ENCODE assay signal across 19 cellular contexts in the genomic region with DNA sequence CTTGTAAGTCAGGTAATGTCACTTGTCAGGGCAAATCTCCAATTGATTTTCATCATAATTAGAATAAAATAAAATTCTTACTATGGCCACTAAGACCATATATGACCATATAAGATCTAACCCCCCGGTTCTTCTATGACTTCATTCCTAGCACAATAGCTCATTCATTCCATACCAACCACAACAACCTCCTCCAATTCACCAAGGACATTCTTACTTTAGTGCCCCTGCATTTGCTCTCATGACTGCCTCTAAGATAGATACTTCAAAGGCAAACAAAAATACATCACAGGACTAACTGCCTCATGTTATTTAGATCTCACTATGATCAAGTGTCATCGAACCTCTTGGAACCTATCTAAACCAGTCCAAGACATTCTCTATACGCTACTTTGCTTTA.
A peak's percentile ranks its signal among the peaks of the same experiment; 100 is the strongest.
DNase-seq lines count a peak whose midpoint lies in the region; ATAC-seq, FAIRE-seq and TF ChIP-seq lines count a peak whose summit lies in the region.
"Had no signal": no experiment of that assay in that cellular context is flagged by ENCODE, and none has a peak within 500 bp of the region (broad histone marks: within the 10 kb centered on the region; RNA-seq: fewer than 3 reads in every experiment).

No MANE protein-coding gene starts in this region.

- intact Hi-C loops in HepG2 (cut with micrococcal nuclease; ENCODE audit: unreplicated experiment): no loop called here
- intact Hi-C loops in right lobe of liver (cut with DNase I): no loop called here

- H3K4me1 Mint-ChIP-seq in astrocyte (ENCODE audit: low read depth, unreplicated experiment): peaks cover 26% of the 10 kb centered on the region

- H3K4me1 ChIP-seq in HepG2 (ENCODE audit: insufficient read depth, low read length): no peaks in the 10 kb centered on the region
- H3K4me1 ChIP-seq in right lobe of liver: no peaks in the 10 kb centered on the region
- H3K4me1 ChIP-seq in astrocyte (ENCODE audit: insufficient read depth, low read length): peaks cover 11% of the 10 kb centered on the region
- H3K4me1 ChIP-seq: prostate gland had no signal

- H3K27me3 Mint-ChIP-seq in astrocyte (ENCODE audit: low read depth, unreplicated experiment): no peaks in the 10 kb centered on the region
- H3K27me3 Mint-ChIP-seq: activated naive CD4-positive, alpha-beta T cell treated with anti-CD3 and anti-CD28 coated beads, Interleukin-2, amount 50 U/mL, for 24 hours had no signal

- no peaks in the 10 kb centered on the region for H3K27me3 ChIP-seq in HepG2 (ENCODE audit: control insufficient read depth in 1 of 2, insufficient read depth in 2 of 2, low read length in 2 of 2)
- H3K27me3 ChIP-seq in right lobe of liver: no peaks in the 10 kb centered on the region
- no peaks in the 10 kb centered on the region for H3K27me3 ChIP-seq in astrocyte (ENCODE audit: insufficient read depth, low read length)
- H3K27me3 ChIP-seq: MG63 had no signal

- BruUV-seq in HepG2 (replicated peaks; lab: Mats Ljungman, UMichigan): no TSS peak

- FAIRE-seq in HepG2 (lab: Jason Lieb, UNC) (no peak), astrocyte (lab: Jason Lieb, UNC) (peak; percentile 76)
- FAIRE-seq: A549, endometrium, kidney had no signal

- TF ChIP-seq EP300 in HepG2 (IDR thresholded peaks at IDR 0.05; ENCODE audit: low read depth in 2 of 2, low read length in 2 of 2) (no peak), HepG2 (CRISPR knock-in tag; IDR thresholded peaks at IDR 0.05; ENCODE audit: borderline replicate concordance) (no peak)

- no peak overlapping the region for H3K4me3 Mint-ChIP-seq in astrocyte (ENCODE audit: unreplicated experiment)
- H3K4me3 Mint-ChIP-seq: activated naive CD4-positive, alpha-beta T cell treated with anti-CD3 and anti-CD28 coated beads, Interleukin-2, amount 50 U/mL, for 24 hours had no signal

- TF ChIP-seq RAD21 in HepG2 (CRISPR knock-in tag; IDR thresholded peaks at IDR 0.05): no peak

- H4K20me1 ChIP-seq in HepG2 (ENCODE audit: insufficient read depth, low read length) (no peaks in the 10 kb centered on the region), astrocyte (ENCODE audit: insufficient read depth, low read length) (no peaks in the 10 kb centered on the region)

- H3K4me3 ChIP-seq in HepG2 (replicated peaks in 1 of 3; ENCODE audit: insufficient read depth in 1 of 3, low read depth in 2 of 3, low read length in 3 of 3) (no peak overlapping the region), right lobe of liver (no peak overlapping the region), astrocyte (ENCODE audit: insufficient read depth, low read depth, low read length) (no peak overlapping the region)
- H3K4me3 ChIP-seq: A549, MG63, prostate gland had no signal

- 83% methylated on average over 3 of the region's 3 CpGs for WGBS in HepG2 (ENCODE audit: low lambda C conversion rate)
- 95% methylated on average over 3 of the region's 3 CpGs for WGBS in right lobe of liver (ENCODE audit: insufficient coverage, low coverage, low lambda C conversion rate, missing lambda C conversion rate)

- H3K36me3 Mint-ChIP-seq in astrocyte (ENCODE audit: low read depth, unreplicated experiment): peaks cover 9% of the 10 kb centered on the region

- peaks cover 2% of the 10 kb centered on the region for H3K9me3 Mint-ChIP-seq in astrocyte (ENCODE audit: unreplicated experiment)
- H3K9me3 Mint-ChIP-seq: activated naive CD4-positive, alpha-beta T cell treated with anti-CD3 and anti-CD28 coated beads, Interleukin-2, amount 50 U/mL, for 24 hours had no signal

- no peak for TF ChIP-seq CTCF in HepG2 (CRISPR knock-in tag; IDR thresholded peaks at IDR 0.05)
- TF ChIP-seq CTCF in right lobe of liver (IDR thresholded peaks at IDR 0.05): no peak
- no peak for TF ChIP-seq CTCF in astrocyte (IDR thresholded peaks at IDR 0.05; ENCODE audit: insufficient read depth, low read depth, low read length)

- H3K27ac ChIP-seq in HepG2 (ENCODE audit: extremely low read length, insufficient read depth, low read length) (no peak overlapping the region), right lobe of liver (no peak overlapping the region), astrocyte (ENCODE audit: low read depth, low read length) (peak overlapping the region; percentile 53)
- H3K27ac ChIP-seq: A549, prostate gland had no signal

- DNase-seq in HepG2 (ENCODE audit: low spot score): peak; percentile 55
- no peak for DNase-seq in right lobe of liver
- DNase-seq in astrocyte (ENCODE audit: low read depth): peak; percentile 83
- DNase-seq in iris pigment epithelial cell (ENCODE audit: low read depth): peak; percentile 85
- no peak for DNase-seq in activated CD4-positive, alpha-beta T cell treated with anti-CD3 and anti-CD28 coated beads, Interleukin-2, amount 50 U/mL, for 1 hour
- no peak for DNase-seq in NCI-H2196 treated with DMSO at 0.1 percent for 48 hours (lab: John Stamatoyannopoulos, UW; ENCODE audit: unreplicated experiment)
- no peak for DNase-seq in HT-29 (ENCODE audit: low spot score)
- DNase-seq: activated T-cell treated with anti-CD3 and anti-CD28 coated beads for 4 hours; central memory CD4-positive, alpha-beta T cell; kidney; MG63; NCI-H1930; NCI-H774; stimulated activated CD4-positive, alpha-beta T cell treated with anti-CD3 and anti-CD28 coated beads, Interleukin-15, amount 100 ng/mL, for 24 hours had no signal

- ATAC-seq in HepG2 (no peak; the same call in 2 of the 3 replicates), right lobe of liver (no peak), GM21526 (IDR thresholded peaks at IDR 0.05; ENCODE audit: low FRiP score, unreplicated experiment) (no peak)
- ATAC-seq: A549 had no signal

- H3K27ac Mint-ChIP-seq in astrocyte (ENCODE audit: unreplicated experiment): peak overlapping the region; percentile 96
- H3K27ac Mint-ChIP-seq: activated naive CD4-positive, alpha-beta T cell treated with anti-CD3 and anti-CD28 coated beads, Interleukin-2, amount 50 U/mL, for 24 hours had no signal

- no peak overlapping the region for H3K4me2 ChIP-seq in HepG2 (ENCODE audit: low read depth, low read length)
- H3K4me2 ChIP-seq in astrocyte (ENCODE audit: low read length): peak overlapping the region; percentile 28
- H3K4me2 ChIP-seq: A549 had no signal

- no peak for TF ChIP-seq POLR2A in HepG2 (IDR thresholded peaks at IDR 0.05; ENCODE audit: insufficient read depth in 1 of 2, low read depth in 2 of 2, low read length in 2 of 2)
- no peak for TF ChIP-seq POLR2A in right lobe of liver (IDR thresholded peaks at IDR 0.05)

- CTCF ChIA-PET in HepG2 (lab: Yijun Ruan, JAX; ENCODE audit: low intra/inter-chr PET ratio, low total read pairs): no interaction called here

- H3K9me3 ChIP-seq in HepG2 (ENCODE audit: low read length): no peaks in the 10 kb centered on the region
- no peaks in the 10 kb centered on the region for H3K9me3 ChIP-seq in right lobe of liver
- no peaks in the 10 kb centered on the region for H3K9me3 ChIP-seq in astrocyte (ENCODE audit: insufficient read depth, low read depth, low read length)
- H3K9me3 ChIP-seq: A549, MG63, prostate gland had no signal

- in situ Hi-C loops in HepG2 (cut with HindIII; ENCODE audit: extremely low pct_ligation_motif_present, low pct_unique_long_range_greater_than_20kb): no loop called here

- H3K9ac ChIP-seq in HepG2 (ENCODE audit: insufficient read depth, low read depth, low read length) (no peak overlapping the region), astrocyte (ENCODE audit: low read length) (no peak overlapping the region)

- H3K79me2 ChIP-seq in HepG2 (ENCODE audit: insufficient read depth, low read length) (no peaks in the 10 kb centered on the region), astrocyte (ENCODE audit: insufficient read depth, low read length) (no peaks in the 10 kb centered on the region)

- H2AFZ ChIP-seq in HepG2 (ENCODE audit: low read length) (no peak overlapping the region), astrocyte (ENCODE audit: low read depth, low read length) (no peak overlapping the region)

- POLR2A ChIA-PET in HepG2 (lab: Yijun Ruan, JAX): no interaction called here

- H3K36me3 ChIP-seq in HepG2 (replicated peaks in 1 of 2; ENCODE audit: control insufficient read depth in 1 of 2, insufficient read depth in 2 of 2, low read length in 2 of 2) (peaks cover 0 to 4% of the 10 kb centered on the region in 2 experiments; a peak in 3 of 5 replicates), right lobe of liver (no peaks in the 10 kb centered on the region), astrocyte (ENCODE audit: insufficient read depth, low read length) (peaks cover 3% of the 10 kb centered on the region)
- H3K36me3 ChIP-seq: prostate gland had no signal

TF ChIP-seq in HepG2, 621 proteins besides CTCF, POLR2A, EP300 and RAD21:
- TF ChIP-seq SMAD1 (CRISPR knock-in tag; IDR thresholded peaks at IDR 0.05; ENCODE audit: borderline replicate concordance, low read depth) (no peak), CHD2 (IDR thresholded peaks at IDR 0.05; ENCODE audit: low read depth, low read length) (no peak), ISL2 (CRISPR knock-in tag; IDR thresholded peaks at IDR 0.05) (no peak), HNRNPL (IDR thresholded peaks at IDR 0.05; ENCODE audit: low read depth, low read length) (no peak), ZZZ3 (CRISPR knock-in tag; IDR thresholded peaks at IDR 0.05; ENCODE audit: borderline replicate concordance) (no peak)
- TF ChIP-seq, protein P1, sequence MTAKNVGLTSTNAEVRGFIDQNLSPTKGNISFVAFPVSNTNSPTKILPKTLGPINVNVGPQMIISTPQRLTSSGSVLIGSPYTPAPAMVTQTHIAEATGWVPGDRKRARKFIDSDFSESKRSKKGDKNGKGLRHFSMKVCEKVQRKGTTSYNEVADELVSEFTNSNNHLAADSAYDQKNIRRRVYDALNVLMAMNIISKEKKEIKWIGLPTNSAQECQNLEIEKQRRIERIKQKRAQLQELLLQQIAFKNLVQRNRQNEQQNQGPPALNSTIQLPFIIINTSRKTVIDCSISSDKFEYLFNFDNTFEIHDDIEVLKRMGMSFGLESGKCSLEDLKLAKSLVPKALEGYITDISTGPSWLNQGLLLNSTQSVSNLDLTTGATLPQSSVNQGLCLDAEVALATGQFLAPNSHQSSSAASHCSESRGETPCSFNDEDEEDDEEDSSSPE (CRISPR knock-in tag; IDR thresholded peaks at IDR 0.05): no peak

Comparison
In these comparisons a context has a peak if more than half of its experiments do, and no peak if none do; other contexts are left out.
1. DNase-seq: peak in HepG2 (single experiment), astrocyte (single experiment) and iris pigment epithelial cell (single experiment); none in right lobe of liver (0 of 3), activated CD4-positive, alpha-beta T cell treated with anti-CD3 and anti-CD28 coated beads, Interleukin-2, amount 50 U/mL, for 1 hour (single experiment), NCI-H2196 treated with DMSO at 0.1 percent for 48 hours (single experiment) and HT-29 (single experiment).